In genomic region chr6:87755697-87756671, GRCh38 we compare ENCODE assay signal across 12 cellular contexts. TPM values are rescaled to one million over a fixed set of nuclear protein-coding genes. Genes with fewer than 3 reads are reported as not detected.
DNase-seq lines count a peak whose midpoint lies in the region; ATAC-seq, FAIRE-seq and TF ChIP-seq lines count a peak whose summit lies in the region.
"Had no signal": no experiment of that assay in that cellular context is flagged by ENCODE, and none has a peak within 500 bp of the region (broad histone marks: within the 10 kb centered on the region; RNA-seq: fewer than 3 reads in every experiment).

No MANE protein-coding gene starts in this region.

- no peak for TF ChIP-seq EP300 in GM12878 (IDR thresholded peaks at IDR 0.05; ENCODE audit: borderline replicate concordance in 1 of 2, control insufficient read depth in 1 of 2, low read depth in 2 of 2, low read length in 2 of 2)

- DNase-seq in Daoy (ENCODE audit: low read depth) = peak; percentile 59
- DNase-seq in GM12878 (ENCODE audit: low read depth, low spot score) = no peak
- no peak for DNase-seq in naive B cell
- DNase-seq in inferior parietal cortex (ENCODE audit: extremely low spot score) = no peak
- no peak for DNase-seq in midbrain (lab: John Stamatoyannopoulos, UW)
- DNase-seq: activated CD8-positive, alpha-beta memory T cell treated with anti-CD3 and anti-CD28 coated beads for 24 hours; GOT3 had no signal

- 59% methylated on average over 7 of the region's 7 CpGs for WGBS in GM12878 (ENCODE audit: insufficient coverage, insufficient replicate concordance, low lambda C conversion rate, missing lambda C conversion rate)

- H3K4me1 ChIP-seq in KMS-11 (ENCODE audit: low read depth, poor library complexity, severe bottlenecking) = peaks cover 36% of the 10 kb centered on the region
- peaks cover 37% of the 10 kb centered on the region for H3K4me1 ChIP-seq in GM12878 (ENCODE audit: control insufficient read depth, insufficient read depth, low read length)

- peak; percentile 39 for ATAC-seq in GM12878
- no peak for ATAC-seq in naive B cell (ENCODE audit: low read depth in 2 of 2)
- no peak for ATAC-seq in GM21423 (IDR thresholded peaks at IDR 0.05; ENCODE audit: unreplicated experiment)
- ATAC-seq in HG02588 (IDR thresholded peaks at IDR 0.05; ENCODE audit: unreplicated experiment) = no peak

- H3K4me2 ChIP-seq in KMS-11 (peak overlapping the region; percentile 47), GM12878 (ENCODE audit: control insufficient read depth, insufficient read depth) (peak overlapping the region; percentile 64)

- peak overlapping the region in 7 of 8 donors; percentile 8 to 71 (median 41) for H3K4me3 Mint-ChIP-seq in naive B cell

- H3K9ac ChIP-seq in KMS-11 (no peak overlapping the region), GM12878 (ENCODE audit: control insufficient read depth, insufficient read depth, low read length) (peak overlapping the region; percentile 48)

- no peaks in the 10 kb centered on the region for H3K27me3 Mint-ChIP-seq in naive B cell

- peaks cover 18 to 52% (median 28%) of the 10 kb centered on the region in 3 donors for H3K4me1 Mint-ChIP-seq in naive B cell

- no peak for FAIRE-seq in GM12878 (lab: Jason Lieb, UNC)

- no peaks in the 10 kb centered on the region for H4K20me1 ChIP-seq in KMS-11 (ENCODE audit: insufficient read depth)
- no peaks in the 10 kb centered on the region for H4K20me1 ChIP-seq in GM12878 (ENCODE audit: control insufficient read depth, insufficient read depth)

- CTCF ChIA-PET in GM12878 (lab: Yijun Ruan, JAX) = interaction anchor here (0.5 to 1.5 kb wide), 10 partner anchors 12 to 1115 kb away, joined by 3 to 10 read pairs (median 3); partner anchors contain the start of gene AKIRIN2

- H3K79me2 ChIP-seq in KMS-11 (ENCODE audit: insufficient read depth, low read depth) = no peaks in the 10 kb centered on the region
- no peaks in the 10 kb centered on the region for H3K79me2 ChIP-seq in GM12878 (ENCODE audit: control insufficient read depth, insufficient read depth, low read length)

- SMC1A ChIA-PET in GM12878 (lab: Charles Lee; ENCODE audit: uncharacterized antibody, unreplicated experiment) = interaction anchor here (0.8 to 4.9 kb wide), 29 partner anchors 9 to 464 kb away, joined by 3 to 62 read pairs (median 5); partner anchors contain the start of gene AKIRIN2

- peaks cover 0 to 26% (median 15%) of the 10 kb centered on the region in 7 donors for H3K9me3 Mint-ChIP-seq in naive B cell

- H2AFZ ChIP-seq in KMS-11 (ENCODE audit: low read depth) (peak overlapping the region; percentile 42; the same call in 1 of the 2 replicates), GM12878 (ENCODE audit: control insufficient read depth, low read depth, low read length) (peak overlapping the region; percentile 35)

- no peaks in the 10 kb centered on the region for H3K36me3 Mint-ChIP-seq in naive B cell

- no peak for TF ChIP-seq CTCF in KMS-11 (conservative IDR thresholded peaks at IDR 0.05; ENCODE audit: low read depth, low read length)
- TF ChIP-seq CTCF in GM12878 (IDR thresholded peaks at IDR 0.05 in 2 of 3, conservative IDR thresholded peaks at IDR 0.05 in 1 of 3; ENCODE audit: control insufficient read depth in 2 of 3, extremely low read depth in 1 of 3, insufficient read depth in 1 of 3, low read depth in 3 of 3, low read length in 3 of 3) = no peak

- H3K27ac ChIP-seq in KMS-11 (no peak overlapping the region), GM12878 (ENCODE audit: control insufficient read depth, insufficient read depth) (peak overlapping the region; percentile 75)

- TF ChIP-seq POLR2A in GM12878 (IDR thresholded peaks at IDR 0.05; ENCODE audit: low read depth, low read length) = no peak

- POLR2A ChIA-PET in GM12878 (lab: Charles Lee) = interaction anchor here (0.7 to 2.2 kb wide), 15 partner anchors 8 to 56 kb away, joined by 3 to 17 read pairs (median 8); partner anchors contain the start of gene AKIRIN2

- H3K36me3 ChIP-seq in KMS-11 (ENCODE audit: insufficient read depth) (no peaks in the 10 kb centered on the region), GM12878 (ENCODE audit: control insufficient read depth in 2 of 2, insufficient read depth in 2 of 2, low read length in 1 of 2) (no peaks in the 10 kb centered on the region)

- peak overlapping the region; percentile 86 to 99 (median 93) for H3K27ac Mint-ChIP-seq in naive B cell

- TF ChIP-seq RAD21 in GM12878 (IDR thresholded peaks at IDR 0.05; ENCODE audit: insufficient read depth, low read depth, low read length) = no peak

- H3K27me3 ChIP-seq in KMS-11 (ENCODE audit: insufficient read depth, low read depth) (no peaks in the 10 kb centered on the region), GM12878 (replicated peaks in 1 of 2; ENCODE audit: control insufficient read depth in 2 of 2, insufficient read depth in 2 of 2, low read length in 1 of 2) (no peaks in the 10 kb centered on the region)

- peaks cover 4% of the 10 kb centered on the region; the same call in 2 of the 3 replicates for H3K9me3 ChIP-seq in GM12878 (replicated peaks; ENCODE audit: control insufficient read depth, insufficient read depth, low read length)

- no TSS peak for BruUV-seq in GM12878 (replicated peaks; lab: Mats Ljungman, UMichigan)

- intact Hi-C loops in GM12878 (cut with micrococcal nuclease; ENCODE audit: unreplicated experiment) = loop anchor here (2.0 to 10.0 kb wide), 4 partner anchors 25 to 169 kb away; partner anchors contain the start of gene AKIRIN2

- H3K4me3 ChIP-seq in KMS-11 (IDR thresholded peaks at IDR 0.05; ENCODE audit: insufficient read depth, low read depth, low read length) = no peak overlapping the region
- no peak overlapping the region; the same call in 1 of the 2 replicates for H3K4me3 ChIP-seq in GM12878
- H3K4me3 ChIP-seq: lung, skin epidermis had no signal

- RAD21 ChIA-PET in GM12878 (lab: Charles Lee; ENCODE audit: unreplicated experiment) = interaction anchor here (0.6 to 3.6 kb wide), 31 partner anchors 8 to 206 kb away, joined by 3 to 44 read pairs (median 6); partner anchors contain the start of gene AKIRIN2

- in situ Hi-C loops in GM12878 (cut with MboI) = no loop called here

TF ChIP-seq in GM12878, 131 proteins besides CTCF, POLR2A, EP300 and RAD21:
- peak in 1 of 2 experiments; percentile 24; a peak in 1 of 4 replicates for TF ChIP-seq IKZF2 (IDR thresholded peaks at IDR 0.05)
- 0 out of 2 replicates have a peak, but pooled peaks have one; percentile 5 for TF ChIP-seq NKRF (conservative IDR thresholded peaks at IDR 0.05)
- TF ChIP-seq PBX3 (IDR thresholded peaks at IDR 0.05; ENCODE audit: insufficient replicate concordance, low read depth, low read length) = no peak
- no peak for TF ChIP-seq RB1 (IDR thresholded peaks at IDR 0.05; ENCODE audit: borderline replicate concordance)
- TF ChIP-seq IKZF1 (conservative IDR thresholded peaks at IDR 0.05) = peak; percentile 26; the same call in 1 of the 2 replicates
- no peak for TF ChIP-seq SPI1 (IDR thresholded peaks at IDR 0.05; ENCODE audit: borderline replicate concordance, insufficient read depth, low read depth, low read length)
- TF ChIP-seq BRCA1 (IDR thresholded peaks at IDR 0.05; ENCODE audit: low read depth, low read length) = no peak
- peak; percentile 62 for TF ChIP-seq EED (IDR thresholded peaks at IDR 0.05; ENCODE audit: low read depth)

RNA-seq across cellular contexts. Expression of gene AKIRIN2, which starts 54.0 kb away (rescaled TPM):
- 14.6 and 15.6 TPM in 2 replicates for total RNA-seq in Daoy (2014; rRNA removed; shearing (Covaris generic))
- total RNA-seq in GM12878 (2013; cell fraction: nucleolus; rRNA removed) = 105 and 137 TPM in 2 replicates
- 28.4 and 32.9 TPM in 2 replicates for total RNA-seq in GM12878 (2014; rRNA removed)
- 21.9 and 23.7 TPM in 2 replicates for total RNA-seq in GM12878 (2014; rRNA removed; fragmentation: Illumina TruSeq; extraction: Trizol)
- total RNA-seq in GM12878 (2021) = 71.6 and 74.4 TPM in 2 replicates
- polyA plus RNA-seq in GM12878 (2011; ENCODE audit: low read depth) = 30.6 TPM
- polyA plus RNA-seq in GM12878 (2011; rRNA removed) = 40.1 and 62.9 TPM in 2 replicates
- 20.0 and 28.1 TPM in 2 replicates for polyA plus RNA-seq in GM12878 (2011; cell fraction: cytosol; rRNA removed)
- polyA plus RNA-seq in GM12878 (2011; cell fraction: nucleus; rRNA removed) = 50.6 and 56.0 TPM in 2 replicates
- 64.1 and 73.9 TPM in 2 replicates for polyA plus RNA-seq in GM12878 (2012)
- 39.3 and 46.5 TPM in 2 replicates for polyA plus RNA-seq in GM12878 (2014; fragmentation: Illumina TruSeq; extraction: Trizol)
- 10 to 100 TPM; 12.7 to 16.8 TPM for polyA plus RNA-seq in GM12878 (2014; fragmentation: Nextera tagmentation; extraction: Ambion mirVana)
- polyA plus RNA-seq in GM12878 (2014; rRNA removed) = 45.0 and 49.0 TPM in 2 replicates
- 10 to 100 TPM; 79.2 to 82.2 TPM for polyA plus RNA-seq in GM12878 (2016; fragmentation: Nextera tagmentation; extraction: Ambion mirVana)
- polyA minus RNA-seq in GM12878 (2011; rRNA and poly(A)+ RNA removed) = 8.4 and 14.7 TPM in 2 replicates
- polyA minus RNA-seq in GM12878 (2011; cell fraction: cytosol; rRNA and poly(A)+ RNA removed) = 18.0 and 18.7 TPM in 2 replicates
- 43.9 and 77.4 TPM in 2 replicates for polyA minus RNA-seq in GM12878 (2011; cell fraction: nucleus; rRNA and poly(A)+ RNA removed)
- polyA plus RNA-seq in naive B cell (ENCODE audit: low read depth in 6 of 6) = 100 to 1,000 TPM in 3 of 6 donors, 10 to 100 TPM in 3; 75.0 to 129 (median 99.1) TPM
